ENCODE assay signal across 1 cellular context in the genomic region with DNA sequence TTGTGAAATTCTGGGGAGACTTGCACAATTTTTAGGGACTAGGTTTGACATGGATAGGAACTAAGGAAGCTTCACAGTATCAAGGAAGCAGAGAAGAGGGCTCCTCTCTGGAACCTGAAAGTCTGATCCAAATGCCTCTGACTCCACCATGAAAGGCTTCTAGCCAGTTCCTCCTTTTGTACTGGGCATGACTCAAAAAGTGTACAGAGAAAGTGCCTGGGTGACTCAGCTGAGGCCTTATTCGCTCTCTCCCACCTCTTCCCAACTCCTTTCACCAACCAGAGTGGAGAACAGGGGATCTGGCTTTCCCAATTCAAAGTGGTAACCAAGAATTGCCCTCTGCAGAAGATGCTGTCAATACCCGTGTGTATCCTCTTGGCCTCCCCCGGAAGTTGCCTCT.
TF ChIP-seq lines count a peak whose summit lies in the region.

No MANE protein-coding gene starts in this region.

TF ChIP-seq in HCT116, 20 proteins besides CTCF, POLR2A, EP300 and RAD21 (continued from another document):
- TF ChIP-seq, protein P1, sequence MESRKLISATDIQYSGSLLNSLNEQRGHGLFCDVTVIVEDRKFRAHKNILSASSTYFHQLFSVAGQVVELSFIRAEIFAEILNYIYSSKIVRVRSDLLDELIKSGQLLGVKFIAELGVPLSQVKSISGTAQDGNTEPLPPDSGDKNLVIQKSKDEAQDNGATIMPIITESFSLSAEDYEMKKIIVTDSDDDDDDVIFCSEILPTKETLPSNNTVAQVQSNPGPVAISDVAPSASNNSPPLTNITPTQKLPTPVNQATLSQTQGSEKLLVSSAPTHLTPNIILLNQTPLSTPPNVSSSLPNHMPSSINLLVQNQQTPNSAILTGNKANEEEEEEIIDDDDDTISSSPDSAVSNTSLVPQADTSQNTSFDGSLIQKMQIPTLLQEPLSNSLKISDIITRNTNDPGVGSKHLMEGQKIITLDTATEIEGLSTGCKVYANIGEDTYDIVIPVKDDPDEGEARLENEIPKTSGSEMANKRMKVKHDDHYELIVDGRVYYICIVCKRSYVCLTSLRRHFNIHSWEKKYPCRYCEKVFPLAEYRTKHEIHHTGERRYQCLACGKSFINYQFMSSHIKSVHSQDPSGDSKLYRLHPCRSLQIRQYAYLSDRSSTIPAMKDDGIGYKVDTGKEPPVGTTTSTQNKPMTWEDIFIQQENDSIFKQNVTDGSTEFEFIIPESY (IDR thresholded peaks at IDR 0.05; ENCODE audit: extremely low read depth, insufficient replicate concordance, low read length): no peak
- TF ChIP-seq TCF7L2 (IDR thresholded peaks at IDR 0.05; ENCODE audit: borderline replicate concordance, extremely low read depth, insufficient read depth, insufficient read length): no peak
- no peak for TF ChIP-seq JUND (IDR thresholded peaks at IDR 0.05)
- TF ChIP-seq, protein P2, sequence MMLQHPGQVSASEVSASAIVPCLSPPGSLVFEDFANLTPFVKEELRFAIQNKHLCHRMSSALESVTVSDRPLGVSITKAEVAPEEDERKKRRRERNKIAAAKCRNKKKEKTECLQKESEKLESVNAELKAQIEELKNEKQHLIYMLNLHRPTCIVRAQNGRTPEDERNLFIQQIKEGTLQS (IDR thresholded peaks at IDR 0.05): no peak
- TF ChIP-seq YY1 (IDR thresholded peaks at IDR 0.05; ENCODE audit: extremely low read depth, insufficient replicate concordance, low read depth, low read length): no peak
- TF ChIP-seq ZNF274 (IDR thresholded peaks at IDR 0.05; ENCODE audit: low read depth, low read length): no peak
- no peak for TF ChIP-seq ELF1 (IDR thresholded peaks at IDR 0.05; ENCODE audit: borderline replicate concordance, low read depth)
- no peak for TF ChIP-seq CBX3 (IDR thresholded peaks at IDR 0.05; ENCODE audit: low read depth)
- TF ChIP-seq FOSL1 (IDR thresholded peaks at IDR 0.05; ENCODE audit: low read depth): no peak
- TF ChIP-seq EZH2phosphoT487 (IDR thresholded peaks at IDR 0.05; ENCODE audit: borderline replicate concordance): no peak
- TF ChIP-seq, protein P3, sequence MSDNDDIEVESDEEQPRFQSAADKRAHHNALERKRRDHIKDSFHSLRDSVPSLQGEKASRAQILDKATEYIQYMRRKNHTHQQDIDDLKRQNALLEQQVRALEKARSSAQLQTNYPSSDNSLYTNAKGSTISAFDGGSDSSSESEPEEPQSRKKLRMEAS (IDR thresholded peaks at IDR 0.05): no peak
